18 cellular contexts compared by ENCODE assay signal in the genomic region with DNA sequence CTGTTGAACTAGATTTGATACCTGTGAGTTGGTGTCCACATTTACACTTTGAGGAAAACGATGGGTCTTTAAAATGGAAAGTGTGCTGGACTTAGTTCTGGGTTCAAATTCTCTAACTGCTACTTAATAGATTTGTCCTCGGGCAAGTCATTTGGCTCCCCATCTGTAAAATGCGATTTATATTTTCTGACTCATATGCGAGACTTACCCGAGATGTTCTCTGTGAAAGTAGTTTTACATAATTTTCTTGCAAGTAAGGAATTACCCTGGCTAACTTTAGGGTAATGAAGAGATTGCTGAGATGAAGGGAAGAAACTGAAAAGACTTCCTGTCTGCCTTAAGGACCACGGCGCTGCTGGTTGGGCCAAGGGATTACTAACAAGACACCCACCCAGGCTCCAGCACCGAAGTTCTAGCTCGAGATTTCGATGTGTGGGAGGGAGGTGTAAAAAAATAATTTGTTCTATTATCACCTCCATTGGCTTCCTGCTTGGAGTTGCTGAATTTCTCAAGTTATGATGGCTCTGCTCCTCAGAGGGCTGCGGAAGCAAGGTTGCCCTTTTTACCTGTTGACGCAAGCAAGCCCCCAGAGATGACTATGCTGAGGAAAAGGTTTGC. TPM values are rescaled to one million over a fixed set of nuclear protein-coding genes. Genes with fewer than 3 reads are reported as not detected.
"Had no signal": no experiment of that assay in that cellular context is flagged by ENCODE, and none has a peak within 500 bp of the region (broad histone marks: within the 10 kb centered on the region; RNA-seq: fewer than 3 reads in every experiment).

No MANE protein-coding gene starts in this region.

- H3K4me1 ChIP-seq: pancreas, tibial nerve had no signal

- H3K9me3 ChIP-seq: heart right ventricle, pancreas, tibial nerve had no signal

- ATAC-seq: activated CD8-positive, alpha-beta T cell treated with anti-CD3 and anti-CD28 coated beads for 36 hours; activated naive CD8-positive, alpha-beta T cell treated with anti-CD3 and anti-CD28 coated beads, Interleukin-2, amount 50 U/mL, for 24 hours; activated T-cell treated with anti-CD3 and anti-CD28 coated beads, Interleukin-2, amount 50 U/mL, for 72 hours; left ventricle myocardium superior; SK-N-SH treated with all-trans-retinoic acid at 6 μM for 48 hours had no signal

- DNase-seq: activated CD4-positive, alpha-beta T cell treated with anti-CD3 and anti-CD28 coated beads for 4 hours; activated CD8-positive, alpha-beta memory T cell treated with anti-CD3 and anti-CD28 coated beads, Interleukin-2, amount 50 U/mL, for 4 hours; activated CD8-positive, alpha-beta T cell treated with anti-CD3 and anti-CD28 coated beads for 36 hours; activated naive CD4-positive, alpha-beta T cell treated with Interleukin-2 at 50 U/mL for 16 hours; activated naive CD8-positive, alpha-beta T cell treated with anti-CD3 and anti-CD28 coated beads, Interleukin-2, amount 50 U/mL, for 24 hours; activated T-cell treated with anti-CD3 and anti-CD28 coated beads, Interleukin-2, amount 50 U/mL, for 72 hours; central memory CD4-positive, alpha-beta T cell; cortex of kidney; effector memory CD4-positive, alpha-beta T cell; erythroblast; heart right ventricle; left ventricle myocardium superior; pancreas; retina had no signal

- FAIRE-seq: frontal cortex, pancreas had no signal

- H3K4me3 ChIP-seq: heart right ventricle, pancreas, tibial nerve had no signal

- H3K27ac ChIP-seq: pancreas had no signal

RNA-seq across cellular contexts. Expression of gene PCSK1, which starts 24.1 kb away (rescaled TPM):
- total RNA-seq: activated CD8-positive, alpha-beta T cell treated with anti-CD3 and anti-CD28 coated beads for 36 hours; activated T-cell treated with anti-CD3 and anti-CD28 coated beads, Interleukin-2, amount 50 U/mL, for 72 hours; T-helper 1 cell treated with Interleukin-12 subunit alpha and Interleukin-12 subunit beta and Interleukin-4 antibody, amounts not matched to agents 30 ng/mL and 1 ng/mL, for 36 hours had no signal
